18 cellular contexts compared by ENCODE assay signal in genomic region chr17:37087683-37088082, GRCh38.
DNase-seq lines count a peak whose midpoint lies in the region; ATAC-seq, FAIRE-seq and TF ChIP-seq lines count a peak whose summit lies in the region.
"Had no signal": no experiment of that assay in that cellular context is flagged by ENCODE, and none has a peak within 500 bp of the region (broad histone marks: within the 10 kb centered on the region; RNA-seq: fewer than 3 reads in every experiment).

No MANE protein-coding gene starts in this region.

- no peak for TF ChIP-seq RAD21 in HepG2 (CRISPR knock-in tag; IDR thresholded peaks at IDR 0.05)

- no peak for TF ChIP-seq POLR2A in HepG2 (IDR thresholded peaks at IDR 0.05; ENCODE audit: insufficient read depth in 1 of 2, low read depth in 2 of 2, low read length in 2 of 2)
- no peak for TF ChIP-seq POLR2A in right lobe of liver (IDR thresholded peaks at IDR 0.05)

- H3K27ac ChIP-seq in HepG2 (ENCODE audit: extremely low read length, insufficient read depth, low read length) (no peak overlapping the region), right lobe of liver (no peak overlapping the region), VCaP (peak overlapping the region; percentile 88)
- H3K27ac ChIP-seq: BLaER1 had no signal

- H3K27me3 ChIP-seq in HepG2 (ENCODE audit: control insufficient read depth in 1 of 2, insufficient read depth in 2 of 2, low read length in 2 of 2) (no peaks in the 10 kb centered on the region), right lobe of liver (no peaks in the 10 kb centered on the region)
- H3K27me3 ChIP-seq: BLaER1 had no signal

- no peak overlapping the region for H2AFZ ChIP-seq in HepG2 (ENCODE audit: low read length)

- in situ Hi-C loops in HepG2 (cut with HindIII; ENCODE audit: extremely low pct_ligation_motif_present, low pct_unique_long_range_greater_than_20kb), result no loop called here

- ATAC-seq in HepG2, result no peak
- no peak for ATAC-seq in right lobe of liver
- no peak for ATAC-seq in naive thymus-derived CD8-positive, alpha-beta T cell
- no peak for ATAC-seq in activated T-cell treated with anti-CD3 and anti-CD28 coated beads, Interleukin-2, amount 50 U/mL, for 72 hours (replicated peaks in 1 of 2)

- no peaks in the 10 kb centered on the region for H3K27me3 Mint-ChIP-seq in naive thymus-derived CD8-positive, alpha-beta T cell
- H3K27me3 Mint-ChIP-seq in activated T-cell treated with anti-CD3 and anti-CD28 coated beads, Interleukin-2, amount 50 U/mL, for 72 hours (ENCODE audit: low read depth), result no peaks in the 10 kb centered on the region

- no peak for FAIRE-seq in HepG2 (lab: Jason Lieb, UNC)

- TF ChIP-seq CTCF in HepG2 (CRISPR knock-in tag; IDR thresholded peaks at IDR 0.05), result no peak
- TF ChIP-seq CTCF in right lobe of liver (IDR thresholded peaks at IDR 0.05), result no peak
- TF ChIP-seq CTCF in VCaP (conservative IDR thresholded peaks at IDR 0.05), result no peak

- intact Hi-C loops in HepG2 (cut with micrococcal nuclease; ENCODE audit: unreplicated experiment) (no loop called here), right lobe of liver (cut with DNase I) (no loop called here)

- H3K36me3 Mint-ChIP-seq in naive thymus-derived CD8-positive, alpha-beta T cell, result peaks cover 0 to 35% (median 24%) of the 10 kb centered on the region in 3 donors
- H3K36me3 Mint-ChIP-seq in activated T-cell treated with anti-CD3 and anti-CD28 coated beads, Interleukin-2, amount 50 U/mL, for 72 hours (ENCODE audit: insufficient read depth in 2 of 2), result peaks cover 2 to 14% of the 10 kb centered on the region in 2 donors

- POLR2A ChIA-PET in HepG2 (lab: Yijun Ruan, JAX), result no interaction called here
- POLR2A ChIA-PET in naive thymus-derived CD8-positive, alpha-beta T cell (lab: Charles Lee), result no interaction called here

- peaks cover 21 to 46% (median 39%) of the 10 kb centered on the region in 4 donors for H3K4me1 Mint-ChIP-seq in naive thymus-derived CD8-positive, alpha-beta T cell
- peaks cover 40% of the 10 kb centered on the region for H3K4me1 Mint-ChIP-seq in activated T-cell treated with anti-CD3 and anti-CD28 coated beads, Interleukin-2, amount 50 U/mL, for 72 hours (ENCODE audit: low read depth)

- H3K4me1 ChIP-seq in HepG2 (ENCODE audit: insufficient read depth, low read length) (peaks cover 13% of the 10 kb centered on the region), right lobe of liver (no peaks in the 10 kb centered on the region)

- no peaks in the 10 kb centered on the region for H4K20me1 ChIP-seq in HepG2 (ENCODE audit: insufficient read depth, low read length)
- H4K20me1 ChIP-seq: BLaER1 had no signal

- H3K4me3 ChIP-seq in HepG2 (replicated peaks in 1 of 3; ENCODE audit: insufficient read depth in 1 of 3, low read depth in 2 of 3, low read length in 3 of 3) (no peak overlapping the region), right lobe of liver (no peak overlapping the region)
- H3K4me3 ChIP-seq: BLaER1 had no signal

- H3K27ac Mint-ChIP-seq in naive thymus-derived CD8-positive, alpha-beta T cell, result peak overlapping the region in 8 of 10 donors; percentile 4 to 83 (median 36)
- H3K27ac Mint-ChIP-seq in activated T-cell treated with anti-CD3 and anti-CD28 coated beads, Interleukin-2, amount 50 U/mL, for 72 hours, result no peak overlapping the region

- H3K9me3 ChIP-seq in HepG2 (ENCODE audit: low read length), result no peaks in the 10 kb centered on the region
- H3K9me3 ChIP-seq in right lobe of liver, result no peaks in the 10 kb centered on the region
- H3K9me3 ChIP-seq: BLaER1, SK-N-SH had no signal

- no TSS peak for BruUV-seq in HepG2 (replicated peaks; lab: Mats Ljungman, UMichigan)

- TF ChIP-seq EP300 in HepG2 (IDR thresholded peaks at IDR 0.05; ENCODE audit: low read depth in 2 of 2, low read length in 2 of 2) (no peak), HepG2 (CRISPR knock-in tag; IDR thresholded peaks at IDR 0.05; ENCODE audit: borderline replicate concordance) (no peak)

- WGBS in HepG2 (ENCODE audit: low lambda C conversion rate), result 94% methylated on average over 5 of the region's 5 CpGs
- 90% methylated on average over 5 of the region's 5 CpGs for WGBS in right lobe of liver (ENCODE audit: insufficient coverage, low coverage, low lambda C conversion rate, missing lambda C conversion rate)

- H3K79me2 ChIP-seq in HepG2 (ENCODE audit: insufficient read depth, low read length), result no peaks in the 10 kb centered on the region

- H3K9ac ChIP-seq in HepG2 (ENCODE audit: insufficient read depth, low read depth, low read length), result no peak overlapping the region
- H3K9ac ChIP-seq: BLaER1, SK-N-SH had no signal

- H3K4me3 Mint-ChIP-seq in naive thymus-derived CD8-positive, alpha-beta T cell, result peak overlapping the region in 1 of 10 donors; percentile 72
- H3K4me3 Mint-ChIP-seq in activated T-cell treated with anti-CD3 and anti-CD28 coated beads, Interleukin-2, amount 50 U/mL, for 72 hours, result no peak overlapping the region

- DNase-seq in HepG2 (ENCODE audit: low spot score) (no peak), right lobe of liver (no peak), NCI-H82 treated with DMSO at 0.1 percent for 48 hours (lab: John Stamatoyannopoulos, UW; ENCODE audit: unreplicated experiment) (no peak)
- DNase-seq in naive thymus-derived CD8-positive, alpha-beta T cell, result no peak
- no peak for DNase-seq in stimulated activated CD4-positive, alpha-beta T cell treated with anti-CD3 and anti-CD28 coated beads, Interleukin-12 subunit alpha, Interleukin-12 subunit beta, amount 100 ng/mL, for 4 hours
- DNase-seq in activated T-cell treated with anti-CD3 and anti-CD28 coated beads, Interleukin-2, amount 50 U/mL, for 72 hours, result no peak
- DNase-seq: DMS 273 treated with DMSO at 0.1 percent for 48 hours, DND-41, H7, NCI-H1694, NCI-H2107, NCI-H774, OCI-M1, RPMI8226, SHP77 treated with DMSO at 0.1 percent for 48 hours, SK-N-SH had no signal

- H3K36me3 ChIP-seq in HepG2 (replicated peaks in 1 of 2; ENCODE audit: control insufficient read depth in 1 of 2, insufficient read depth in 2 of 2, low read length in 2 of 2), result peaks cover 8 to 69% of the 10 kb centered on the region in 2 experiments
- peaks cover 0 to 51% (median 10%) of the 10 kb centered on the region in 4 donors for H3K36me3 ChIP-seq in right lobe of liver

- H3K9me3 Mint-ChIP-seq in naive thymus-derived CD8-positive, alpha-beta T cell, result no peaks in the 10 kb centered on the region
- no peaks in the 10 kb centered on the region for H3K9me3 Mint-ChIP-seq in activated T-cell treated with anti-CD3 and anti-CD28 coated beads, Interleukin-2, amount 50 U/mL, for 72 hours

- H3K4me2 ChIP-seq in HepG2 (ENCODE audit: low read depth, low read length), result no peak overlapping the region
- H3K4me2 ChIP-seq: SK-N-SH had no signal

- CTCF ChIA-PET in HepG2 (lab: Yijun Ruan, JAX; ENCODE audit: low intra/inter-chr PET ratio, low total read pairs), result no interaction called here

TF ChIP-seq in HepG2, 621 proteins besides CTCF, POLR2A, EP300 and RAD21:
- peak; percentile 73 for TF ChIP-seq MAFF (IDR thresholded peaks at IDR 0.05; ENCODE audit: low read depth, low read length)
- TF ChIP-seq ZNF3 (CRISPR knock-in tag; IDR thresholded peaks at IDR 0.05), result no peak
- peak; percentile 62 to 75; a peak in 3 of 4 replicates for TF ChIP-seq MAFK (conservative IDR thresholded peaks at IDR 0.05 in 1 of 2, IDR thresholded peaks at IDR 0.05 in 1 of 2; ENCODE audit: low read length in 2 of 2)
